Comparison of ENCODE assay signal across 14 cellular contexts in genomic region chr3:4498446-4498845, GRCh38. TPM values are rescaled to one million over a fixed set of nuclear protein-coding genes. Genes with fewer than 3 reads are reported as not detected.
DNase-seq lines count a peak whose midpoint lies in the region; ATAC-seq and TF ChIP-seq lines count a peak whose summit lies in the region.
"Had no signal": no experiment of that assay in that cellular context is flagged by ENCODE, and none has a peak within 500 bp of the region (broad histone marks: within the 10 kb centered on the region; RNA-seq: fewer than 3 reads in every experiment).

No MANE protein-coding gene starts in this region.

- peaks cover 9% of the 10 kb centered on the region; the same call in 1 of the 2 replicates for H4K20me1 ChIP-seq in PC-3 (ENCODE audit: low read length)

- H3K27ac ChIP-seq in cardiac muscle cell (peak overlapping the region; percentile 16), right atrium auricular region (no peak overlapping the region), PC-3 (ENCODE audit: low read length) (no peak overlapping the region)
- H3K27ac ChIP-seq: BLaER1 treated with 17β-estradiol and CSF1 and Interleukin-3, amounts not matched to agents 10 nM and 100 nM had no signal

- BruUV-seq in PC-3 (replicated peaks; lab: Mats Ljungman, UMichigan), result no TSS peak

- H3K36me3 ChIP-seq in cardiac muscle cell (no peaks in the 10 kb centered on the region), right atrium auricular region (peaks cover 15% of the 10 kb centered on the region), PC-3 (ENCODE audit: low read depth, low read length) (no peaks in the 10 kb centered on the region; the same call in 1 of the 2 replicates)

- no peak overlapping the region for H2AFZ ChIP-seq in PC-3 (ENCODE audit: low read length)

- H3K79me2 ChIP-seq in PC-3 (ENCODE audit: low read length), result peaks cover 28% of the 10 kb centered on the region; the same call in 1 of the 2 replicates

- ATAC-seq in activated B cell treated with CpG ODN at 0.5 μM for 24 hours (ENCODE audit: low read depth) (no peak), naive B cell (ENCODE audit: low read depth in 2 of 2) (no peak), HG03045 (IDR thresholded peaks at IDR 0.05; ENCODE audit: unreplicated experiment) (no peak), left colon (no peak), PC-3 (no peak)
- ATAC-seq: K562 had no signal

- H3K36me3 Mint-ChIP-seq in activated B cell treated with CpG ODN at 0.5 μM for 24 hours (ENCODE audit: low read depth), result peaks cover 63% of the 10 kb centered on the region
- H3K36me3 Mint-ChIP-seq in naive B cell, result peaks cover 36 to 41% of the 10 kb centered on the region in 2 donors

- H3K9me2 ChIP-seq in PC-3 (replicated peaks; ENCODE audit: low read length), result no peaks in the 10 kb centered on the region

- intact Hi-C loops in activated B cell treated with CpG ODN at 0.5 μM for 24 hours (cut with micrococcal nuclease), result loop anchor here (10.0 kb wide), 1 partner anchor 486 kb away; no protein-coding TSS in a partner anchor
- intact Hi-C loops in left colon (cut with DNase I, micrococcal nuclease), result no loop called here
- intact Hi-C loops in PC-3 (cut with micrococcal nuclease), result no loop called here

- no peak overlapping the region for H3K4me2 ChIP-seq in PC-3 (ENCODE audit: low read length)
- H3K4me2 ChIP-seq: BLaER1 treated with 17β-estradiol and CSF1 and Interleukin-3, amounts not matched to agents 10 nM and 100 nM had no signal

- no peak overlapping the region for H3K4me3 Mint-ChIP-seq in activated B cell treated with CpG ODN at 0.5 μM for 24 hours
- peak overlapping the region in 4 of 8 donors; percentile 32 to 42 (median 34) for H3K4me3 Mint-ChIP-seq in naive B cell
- H3K4me3 Mint-ChIP-seq: HFFc6 had no signal

- H3K9ac ChIP-seq in PC-3 (ENCODE audit: low read length), result no peak overlapping the region
- H3K9ac ChIP-seq: BLaER1 treated with 17β-estradiol and CSF1 and Interleukin-3, amounts not matched to agents 10 nM and 100 nM had no signal

- H3K9me3 Mint-ChIP-seq in activated B cell treated with CpG ODN at 0.5 μM for 24 hours, result no peaks in the 10 kb centered on the region
- H3K9me3 Mint-ChIP-seq in naive B cell, result peaks cover 0 to 2% (median 0%) of the 10 kb centered on the region in 7 donors
- H3K9me3 Mint-ChIP-seq: CD4-positive, alpha-beta memory T cell; HFFc6 had no signal

- H3K27me3 ChIP-seq in cardiac muscle cell, result no peaks in the 10 kb centered on the region
- no peaks in the 10 kb centered on the region for H3K27me3 ChIP-seq in right atrium auricular region
- no peaks in the 10 kb centered on the region for H3K27me3 ChIP-seq in PC-3 (ENCODE audit: low read length)
- H3K27me3 ChIP-seq: BLaER1 treated with 17β-estradiol and CSF1 and Interleukin-3, amounts not matched to agents 10 nM and 100 nM had no signal

- peaks cover 18% of the 10 kb centered on the region for H3K4me1 ChIP-seq in cardiac muscle cell (ENCODE audit: low read depth)
- peaks cover 0 to 28% of the 10 kb centered on the region in 2 donors for H3K4me1 ChIP-seq in right atrium auricular region
- H3K4me1 ChIP-seq in PC-3 (ENCODE audit: insufficient read depth, low read length), result peaks cover 21% of the 10 kb centered on the region

- TF ChIP-seq CTCF in cardiac muscle cell (IDR thresholded peaks at IDR 0.05; ENCODE audit: low read depth, low read length) (no peak), right atrium auricular region (IDR thresholded peaks at IDR 0.05) (no peak), activated B cell treated with CpG ODN at 0.5 μM for 24 hours (IDR thresholded peaks at IDR 0.05) (no peak), PC-3 (conservative IDR thresholded peaks at IDR 0.05; ENCODE audit: low read depth, low read length) (no peak)

- H3K27ac Mint-ChIP-seq in activated B cell treated with CpG ODN at 0.5 μM for 24 hours (peak overlapping the region; percentile 54), naive B cell (peak overlapping the region in 4 of 6 donors; percentile 90 to 97 (median 92))
- H3K27ac Mint-ChIP-seq: HFFc6 had no signal

- H3K27me3 Mint-ChIP-seq in activated B cell treated with CpG ODN at 0.5 μM for 24 hours (no peaks in the 10 kb centered on the region), naive B cell (no peaks in the 10 kb centered on the region)
- H3K27me3 Mint-ChIP-seq: CD4-positive, alpha-beta memory T cell had no signal

- no peak for DNase-seq in cardiac muscle cell (ENCODE audit: low read depth in 1 of 2, low spot score in 1 of 2)
- no peak for DNase-seq in right atrium auricular region (ENCODE audit: low spot score)
- no peak for DNase-seq in activated B cell treated with CpG ODN at 0.5 μM for 24 hours
- DNase-seq in naive B cell, result no peak
- DNase-seq in left colon, result no peak
- no peak for DNase-seq in PC-3
- DNase-seq: 8988T; AML-193; CD4-positive, alpha-beta memory T cell; HCEC 1CT; HFFc6 had no signal

- H3K9me3 ChIP-seq in cardiac muscle cell (ENCODE audit: low read depth) (no peaks in the 10 kb centered on the region), right atrium auricular region (no peaks in the 10 kb centered on the region), PC-3 (ENCODE audit: low read length) (no peaks in the 10 kb centered on the region)
- H3K9me3 ChIP-seq: BLaER1 treated with 17β-estradiol and CSF1 and Interleukin-3, amounts not matched to agents 10 nM and 100 nM had no signal

- H3K4me3 ChIP-seq in cardiac muscle cell, result no peak overlapping the region
- H3K4me3 ChIP-seq in right atrium auricular region, result no peak overlapping the region
- no peak overlapping the region for H3K4me3 ChIP-seq in PC-3 (ENCODE audit: low read length)
- H3K4me3 ChIP-seq: BLaER1 treated with 17β-estradiol and CSF1 and Interleukin-3, amounts not matched to agents 10 nM and 100 nM; K562 had no signal

- H3K4me1 Mint-ChIP-seq in activated B cell treated with CpG ODN at 0.5 μM for 24 hours (peaks cover 78% of the 10 kb centered on the region), naive B cell (peaks cover 67 to 83% (median 82%) of the 10 kb centered on the region in 3 donors)

- CTCF ChIA-PET in activated B cell treated with CpG ODN at 0.5 μM for 24 hours (lab: Charles Lee), result no interaction called here
- CTCF ChIA-PET in PC-3 (lab: Charles Lee), result no interaction called here

- H3F3A ChIP-seq in PC-3 (ENCODE audit: low read length, unreplicated experiment), result no peaks in the 10 kb centered on the region

- POLR2A ChIA-PET in activated B cell treated with CpG ODN at 0.5 μM for 24 hours (lab: Charles Lee) (interaction anchor here (0.6 to 2.1 kb wide), 2 partner anchors 31 to 78 kb away, joined by 5 to 6 read pairs; partner anchors contain the start of gene SUMF1), PC-3 (lab: Charles Lee; ENCODE audit: unreplicated experiment) (no interaction called here)

RNA-seq across cellular contexts. Expression of gene ITPR1, which starts 5.3 kb away (rescaled TPM):
- total RNA-seq in cardiac muscle cell (20.2 and 28.8 TPM in 2 replicates), right atrium auricular region (10 to 100 TPM; 36.7 to 42.5 TPM), activated B cell treated with CpG ODN at 0.5 μM for 24 hours (116 and 143 TPM in 2 replicates), left colon (10 to 100 TPM in 1 of 2 donors, 1 to 10 TPM in 1; 8.9 to 21.2 TPM), PC-3 (2014; rRNA removed) (48.5 and 57.5 TPM in 2 replicates)
- polyA plus RNA-seq in cardiac muscle cell (14.4 and 17.6 TPM in 2 replicates), naive B cell (ENCODE audit: low read depth in 6 of 6) (100 to 1,000 TPM in 1 of 6 donors, 10 to 100 TPM in 5; 54.8 to 110 (median 87.3) TPM)

RNA-seq across cellular contexts. Expression of gene SUMF1, which starts 31.4 kb away (rescaled TPM):
- total RNA-seq in cardiac muscle cell (29.9 and 37.7 TPM in 2 replicates), right atrium auricular region (10 to 100 TPM; 12.1 to 22.6 TPM), activated B cell treated with CpG ODN at 0.5 μM for 24 hours (18.4 and 20.7 TPM in 2 replicates), left colon (10 to 100 TPM; 35.1 to 39.3 TPM), PC-3 (2014; rRNA removed) (79.1 and 81.5 TPM in 2 replicates)
- polyA plus RNA-seq in cardiac muscle cell (21.8 and 23.5 TPM in 2 replicates), naive B cell (ENCODE audit: low read depth in 6 of 6) (10 to 100 TPM; 18.8 to 27.6 (median 22.2) TPM)
